23 cellular contexts compared by ENCODE assay signal in the genomic region with DNA sequence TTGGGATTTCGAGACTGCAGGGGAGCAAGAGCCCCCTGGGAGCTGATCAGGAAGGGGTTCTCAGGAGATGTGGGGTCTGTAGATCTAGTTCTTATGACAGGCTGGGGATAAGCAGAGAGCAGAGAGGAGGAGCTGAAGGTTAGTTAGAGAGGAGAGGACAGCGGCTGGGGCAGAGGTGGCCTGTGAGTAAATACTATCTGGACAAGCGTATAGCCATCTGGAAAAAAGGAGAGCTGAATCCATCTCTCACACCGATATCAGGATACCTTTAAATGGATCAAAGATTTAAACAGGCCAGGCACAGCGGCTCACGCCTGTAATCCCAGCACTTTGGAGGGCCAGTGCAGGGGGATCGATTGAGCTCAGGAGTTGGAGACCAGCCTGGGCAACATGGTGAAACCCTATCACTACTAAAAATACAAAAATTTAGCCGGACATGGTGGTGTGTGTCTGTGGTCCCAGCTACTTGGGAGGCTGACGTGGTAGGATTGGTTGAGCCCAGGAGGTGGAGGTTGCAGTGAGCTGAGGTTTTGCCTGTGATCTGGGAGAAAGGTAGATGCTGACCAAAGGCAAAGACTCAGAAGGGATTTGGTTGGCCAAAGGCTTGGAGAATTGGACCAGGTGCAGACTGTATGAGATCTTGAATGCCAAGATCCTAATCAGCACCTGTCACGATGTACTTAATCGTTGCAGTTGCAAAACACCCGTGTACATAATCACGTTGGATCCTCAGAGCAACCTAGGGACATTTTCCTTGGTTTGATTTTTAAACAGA. TPM values are rescaled to one million over a fixed set of nuclear protein-coding genes. Genes with fewer than 3 reads are reported as not detected.
A peak's percentile ranks its signal among the peaks of the same experiment; 100 is the strongest.
DNase-seq lines count a peak whose midpoint lies in the region; ATAC-seq and TF ChIP-seq lines count a peak whose summit lies in the region.
"Had no signal": no experiment of that assay in that cellular context is flagged by ENCODE, and none has a peak within 500 bp of the region (broad histone marks: within the 10 kb centered on the region; RNA-seq: fewer than 3 reads in every experiment).

No MANE protein-coding gene starts in this region.

- H2AK5ac ChIP-seq in H9 (ENCODE audit: insufficient read length, low read length), result no peak overlapping the region

- H3K36me3 Mint-ChIP-seq in H9 (ENCODE audit: insufficient read depth in 1 of 3, low read depth in 3 of 3), result no peaks in the 10 kb centered on the region
- H3K36me3 Mint-ChIP-seq: CD4-positive, CD25-positive, alpha-beta regulatory T cell had no signal

- H3K9ac ChIP-seq in H9 (ENCODE audit: extremely low read depth, insufficient read length, low read length) (no peak overlapping the region), colonic mucosa (ENCODE audit: low read depth in 2 of 2, low read length in 2 of 2) (no peak overlapping the region)
- H3K9ac ChIP-seq: GM23248 had no signal

- TF ChIP-seq CTCF in 22Rv1 (IDR thresholded peaks at IDR 0.05) (no peak), H9 (conservative IDR thresholded peaks at IDR 0.05) (no peak), colonic mucosa (IDR thresholded peaks at IDR 0.05) (no peak), neutrophil (IDR thresholded peaks at IDR 0.05) (no peak)

- no peaks in the 10 kb centered on the region; the same call in 1 of the 2 replicates for H3K27me3 Mint-ChIP-seq in H9 (ENCODE audit: low read depth)
- H3K27me3 Mint-ChIP-seq: CD4-positive, CD25-positive, alpha-beta regulatory T cell; effector memory CD8-positive, alpha-beta T cell had no signal

- no peak overlapping the region for H2BK5ac ChIP-seq in H9 (ENCODE audit: insufficient read length, low read length)

- H4K91ac ChIP-seq in H9 (ENCODE audit: insufficient read length, low read depth, low read length), result no peak overlapping the region

- H4K5ac ChIP-seq in H9 (ENCODE audit: insufficient read length, low read depth, low read length), result no peak overlapping the region

- H3K4me2 ChIP-seq in H9 (ENCODE audit: insufficient read depth, insufficient read length, low read length), result no peak overlapping the region

- no peak overlapping the region for H4K8ac ChIP-seq in H9 (replicated peaks; ENCODE audit: insufficient read length, low read depth, low read length)

- H3K4me1 ChIP-seq in H9 (ENCODE audit: insufficient read depth, low read length) (no peaks in the 10 kb centered on the region), colonic mucosa (peaks cover 8% of the 10 kb centered on the region), neutrophil (ENCODE audit: control insufficient read depth in 1 of 2, insufficient read depth in 1 of 2, low read depth in 1 of 2, low read length in 1 of 2) (peaks cover 61 to 66% of the 10 kb centered on the region in 2 experiments)
- H3K4me1 ChIP-seq: gastroesophageal sphincter had no signal

- H3K9me3 ChIP-seq in H9 (ENCODE audit: control insufficient read depth, low read depth, low read length) (no peaks in the 10 kb centered on the region), colonic mucosa (no peaks in the 10 kb centered on the region), neutrophil (no peaks in the 10 kb centered on the region)
- H3K9me3 ChIP-seq: esophagus muscularis mucosa, gastroesophageal sphincter, suprapubic skin had no signal

- no peak overlapping the region for H2AFZ ChIP-seq in H9 (ENCODE audit: low read length)
- H2AFZ ChIP-seq: GM23248 had no signal

- H3K56ac ChIP-seq in H9 (ENCODE audit: insufficient read length, low read depth, low read length), result no peak overlapping the region

- H3K4ac ChIP-seq in H9 (ENCODE audit: low read depth, low read length), result no peak overlapping the region

- no peaks in the 10 kb centered on the region for H4K20me1 ChIP-seq in H9 (ENCODE audit: control insufficient read depth, insufficient read depth, insufficient read length)

- no peak overlapping the region for H2BK15ac ChIP-seq in H9 (ENCODE audit: low read depth, low read length)

- H3K23ac ChIP-seq in H9 (ENCODE audit: insufficient read length, low read depth, low read length), result no peak overlapping the region

- no peak overlapping the region for H3T11ph ChIP-seq in H9 (ENCODE audit: low read length)

- peak overlapping the region; percentile 66 for H3K27ac ChIP-seq in 22Rv1
- H3K27ac ChIP-seq in H9 (ENCODE audit: insufficient read length, low read depth, low read length), result no peak overlapping the region
- peak overlapping the region; percentile 90 for H3K27ac ChIP-seq in colonic mucosa
- peak overlapping the region; percentile 96 for H3K27ac ChIP-seq in neutrophil
- H3K27ac ChIP-seq: GM23248 had no signal

- H3K4me3 ChIP-seq in colonic mucosa (no peak overlapping the region), neutrophil (ENCODE audit: low read depth in 1 of 2, low read length in 1 of 2) (peak overlapping the region; percentile 32 to 45)
- H3K4me3 ChIP-seq: esophagus muscularis mucosa, gastroesophageal sphincter, GM23248, suprapubic skin had no signal

- WGBS in H9 (ENCODE audit: extremely low coverage, insufficient read length, low lambda C conversion rate), result no CpG with 5 or more reads among the region's 13 CpGs

- H3K79me1 ChIP-seq in H9 (ENCODE audit: insufficient read depth, low read depth, low read length, poor library complexity, severe bottlenecking), result no peaks in the 10 kb centered on the region

- no peaks in the 10 kb centered on the region for H3K9me3 Mint-ChIP-seq in H9
- H3K9me3 Mint-ChIP-seq: CD4-positive, CD25-positive, alpha-beta regulatory T cell; effector memory CD8-positive, alpha-beta T cell had no signal

- intact Hi-C loops in colonic mucosa (cut with DNase I), result no loop called here

- no peak for ATAC-seq in GM21529 (IDR thresholded peaks at IDR 0.05; ENCODE audit: unreplicated experiment)
- ATAC-seq in GM18511 (IDR thresholded peaks at IDR 0.05; ENCODE audit: unreplicated experiment), result no peak
- ATAC-seq in HG02973 (IDR thresholded peaks at IDR 0.05; ENCODE audit: unreplicated experiment), result no peak
- ATAC-seq: effector memory CD8-positive, alpha-beta T cell had no signal

- peak overlapping the region; percentile 34 to 49 (median 38); a peak in 3 of 7 replicates for H3K27ac Mint-ChIP-seq in H9
- H3K27ac Mint-ChIP-seq: CD4-positive, CD25-positive, alpha-beta regulatory T cell had no signal

- no peak overlapping the region for H3K4me3 Mint-ChIP-seq in H9
- H3K4me3 Mint-ChIP-seq: CD4-positive, CD25-positive, alpha-beta regulatory T cell; effector memory CD8-positive, alpha-beta T cell had no signal

- no peak overlapping the region for H2BK120ac ChIP-seq in H9 (ENCODE audit: low read depth, low read length, poor library complexity, severe bottlenecking)

- no peak overlapping the region for H3K18ac ChIP-seq in H9 (ENCODE audit: insufficient read length, low read depth, low read length)

- H3K14ac ChIP-seq in H9 (ENCODE audit: insufficient read depth, low read length), result no peak overlapping the region

- H3K79me2 ChIP-seq in H9 (ENCODE audit: insufficient read depth, low read length), result no peaks in the 10 kb centered on the region

- no peaks in the 10 kb centered on the region for H3K27me3 ChIP-seq in H9 (ENCODE audit: insufficient read depth, low read length)
- H3K27me3 ChIP-seq in colonic mucosa, result no peaks in the 10 kb centered on the region
- H3K27me3 ChIP-seq in neutrophil, result no peaks in the 10 kb centered on the region
- H3K27me3 ChIP-seq: esophagus muscularis mucosa, gastroesophageal sphincter, suprapubic skin had no signal

- H3K4me1 Mint-ChIP-seq in H9, result peaks cover 2 to 10% of the 10 kb centered on the region in 2 experiments; a peak in 1 of 4 replicates

- H3K36me3 ChIP-seq in colonic mucosa (no peaks in the 10 kb centered on the region), neutrophil (no peaks in the 10 kb centered on the region)
- H3K36me3 ChIP-seq: esophagus muscularis mucosa, gastroesophageal sphincter, suprapubic skin had no signal

- H2BK12ac ChIP-seq in H9 (ENCODE audit: insufficient read length, low read depth, low read length), result no peak overlapping the region

- DNase-seq in H9 (no peak), colonic mucosa (no peak), NCI-H510A treated with DMSO at 0.1 percent for 48 hours (lab: John Stamatoyannopoulos, UW) (no peak)
- DNase-seq: activated CD4-positive, alpha-beta T cell treated with anti-CD3 and anti-CD28 coated beads, Interleukin-2, amount 50 U/mL, for 4 hours; activated naive CD4-positive, alpha-beta T cell treated with anti-CD3 and anti-CD28 coated beads, Interleukin-2, amount 50 U/mL, for 16 hours; activated T-cell treated with anti-CD3 and anti-CD28 coated beads, Interleukin-2, amount 50 U/mL, for 1 hour; CD4-positive, CD25-positive, alpha-beta regulatory T cell; DMS153; effector memory CD8-positive, alpha-beta T cell; GDM1; GM23248; left cardiac atrium; MM.1S; NCI-H2171; OCI-M1 had no signal

- no peak overlapping the region for H2BK20ac ChIP-seq in H9 (ENCODE audit: low read depth, low read length, poor library complexity, severe bottlenecking)

- no peaks in the 10 kb centered on the region for H3K23me2 ChIP-seq in H9 (ENCODE audit: insufficient read length, low read depth, low read length, poor library complexity, severe bottlenecking)

RNA-seq across cellular contexts. Expression of gene SLC25A19, which starts 18.9 kb away (rescaled TPM):
- 24.2 and 27.2 TPM in 2 replicates for total RNA-seq in H9 (2021)
- total RNA-seq in colonic mucosa, result 10 to 100 TPM in 1 of 2 donors, 1 to 10 TPM in 1; 9.8 to 24.8 TPM

RNA-seq across cellular contexts. Expression of gene MIF4GD, which starts 37.1 kb away (rescaled TPM):
- total RNA-seq in H9 (2021) (24.0 and 26.1 TPM in 2 replicates), colonic mucosa (10 to 100 TPM; 18.5 to 19.2 TPM)

RNA-seq across cellular contexts. Expression of gene MRPS7, which starts 46.5 kb away (rescaled TPM):
- total RNA-seq in H9 (2021) (93.7 and 97.4 TPM in 2 replicates), colonic mucosa (100 to 1,000 TPM in 1 of 2 donors, 10 to 100 TPM in 1; 62.9 to 118 TPM)

RNA-seq across cellular contexts. Expression of gene GGA3, which starts 46.7 kb away (rescaled TPM):
- total RNA-seq in H9 (2021) (50.3 and 58.2 TPM in 2 replicates), colonic mucosa (10 to 100 TPM; 32.5 to 48.4 TPM)
